Comparison of ENCODE assay signal across 10 cellular contexts in genomic region chr5:67267522-67268232, GRCh38.
DNase-seq lines count a peak whose midpoint lies in the region; ATAC-seq, FAIRE-seq and TF ChIP-seq lines count a peak whose summit lies in the region.
"Had no signal": no experiment of that assay in that cellular context is flagged by ENCODE, and none has a peak within 500 bp of the region (broad histone marks: within the 10 kb centered on the region; RNA-seq: fewer than 3 reads in every experiment).

No MANE protein-coding gene starts in this region.

- TF ChIP-seq EP300 in A549 (IDR thresholded peaks at IDR 0.05): no peak

- POLR2A ChIA-PET in A549 (lab: Yijun Ruan, JAX): no interaction called here

- H3K27ac ChIP-seq in A549: peak overlapping the region; percentile 74 to 87
- peak overlapping the region; percentile 100 for H3K27ac ChIP-seq in angular gyrus (ENCODE audit: low read depth, low read length)
- peak overlapping the region; percentile 57 to 80 (median 64) for H3K27ac ChIP-seq in pancreas

- intact Hi-C loops in left cardiac atrium (cut with DNase I) (no loop called here), pancreas (cut with DNase I) (no loop called here)

- DNase-seq in A549 (ENCODE audit: low read depth in 1 of 2, low spot score in 1 of 2): no peak
- no peak for DNase-seq in left cardiac atrium
- DNase-seq in pancreas: peak in 4 of 6 donors; percentile 8 to 35 (median 28)
- DNase-seq in stimulated activated CD4-positive, alpha-beta T cell treated with anti-CD3 and anti-CD28 coated beads, Interleukin-15, amount 100 ng/mL, for 24 hours: no peak
- DNase-seq in activated CD8-positive, alpha-beta memory T cell treated with anti-CD3 and anti-CD28 coated beads for 24 hours: no peak
- no peak for DNase-seq in activated CD4-positive, alpha-beta T cell treated with anti-CD3 and anti-CD28 coated beads for 48 hours
- DNase-seq: activated CD4-positive, alpha-beta memory T cell treated with anti-CD3 and anti-CD28 coated beads, Interleukin-2, amount 10 ng/mL, durations not matched to agents 7 days and 5 days; NCI-H2081 treated with DMSO at 0.1 percent for 48 hours had no signal

- H3K9me3 ChIP-seq in A549 (no peaks in the 10 kb centered on the region), pancreas (no peaks in the 10 kb centered on the region)

- H3K27me3 ChIP-seq in pancreas: no peaks in the 10 kb centered on the region

- no peak for TF ChIP-seq RAD21 in A549 (conservative IDR thresholded peaks at IDR 0.05 in 1 of 2, IDR thresholded peaks at IDR 0.05 in 1 of 2)

- H3K4me2 ChIP-seq in A549: peak overlapping the region; percentile 81

- CTCF ChIA-PET in A549 (lab: Yijun Ruan, JAX): interaction anchor here (0.6 to 1.6 kb wide), 3 partner anchors 10 to 985 kb away, joined by 3 read pairs; no protein-coding TSS in a partner anchor

- H3K4me3 ChIP-seq in A549 (no peak overlapping the region), pancreas (no peak overlapping the region)

- no peak for TF ChIP-seq CTCF in A549 (IDR thresholded peaks at IDR 0.05)
- TF ChIP-seq CTCF in pancreas (IDR thresholded peaks at IDR 0.05): no peak

- FAIRE-seq in A549 (lab: Jason Lieb, UNC) (no peak), pancreas (lab: Jason Lieb, UNC) (no peak)

- 31% methylated on average over 6 of the region's 7 CpGs for WGBS in A549 (ENCODE audit: missing lambda C conversion rate)
- 36 to 42% methylated on average over 7 of the region's 7 CpGs for WGBS in pancreas, 2 donors

- peak; percentile 8 to 40; a peak in 4 of 6 replicates for ATAC-seq in A549
- peak; percentile 25 to 29 for ATAC-seq in left cardiac atrium
- ATAC-seq in pancreas: peak; percentile 4 to 18 (median 8)
- no peak for ATAC-seq in GM18502 (IDR thresholded peaks at IDR 0.05; ENCODE audit: poor library complexity, unreplicated experiment)

- no peak for TF ChIP-seq POLR2A in A549 (IDR thresholded peaks at IDR 0.05; ENCODE audit: low read length)

- no peaks in the 10 kb centered on the region for H3K36me3 ChIP-seq in pancreas

- H3K4me1 ChIP-seq in A549: peaks cover 32% of the 10 kb centered on the region
- H3K4me1 ChIP-seq in pancreas: peaks cover 21 to 27% (median 23%) of the 10 kb centered on the region in 3 donors

TF ChIP-seq in A549, 52 proteins besides CTCF, POLR2A, EP300 and RAD21:
- no peak for TF ChIP-seq EHMT2 (IDR thresholded peaks at IDR 0.05; ENCODE audit: low read depth)
- no peak for TF ChIP-seq KDM1A (IDR thresholded peaks at IDR 0.05; ENCODE audit: low read depth)
- no peak for TF ChIP-seq CEBPB (IDR thresholded peaks at IDR 0.05)

Comparison
In these comparisons a context has a peak if more than half of its experiments do, and no peak if none do; other contexts are left out.
1. DNase-seq: peak in pancreas (4 of 6); none in A549 (0 of 2), left cardiac atrium (single experiment), stimulated activated CD4-positive, alpha-beta T cell treated with anti-CD3 and anti-CD28 coated beads, Interleukin-15, amount 100 ng/mL, for 24 hours (single experiment), activated CD8-positive, alpha-beta memory T cell treated with anti-CD3 and anti-CD28 coated beads for 24 hours (single experiment) and activated CD4-positive, alpha-beta T cell treated with anti-CD3 and anti-CD28 coated beads for 48 hours (single experiment).
2. Peak in every context shown above with its lines, with median percentiles within 50 percentile points of each other: H3K27ac ChIP-seq.